21 cellular contexts compared by ENCODE assay signal in genomic region chr1:233121947-233122559, GRCh38.
"Had no signal": no experiment of that assay in that cellular context is flagged by ENCODE, and none has a peak within 500 bp of the region (broad histone marks: within the 10 kb centered on the region; RNA-seq: fewer than 3 reads in every experiment).

No MANE protein-coding gene starts in this region.

- H3K4me3 ChIP-seq: breast epithelium, heart right ventricle, mucosa of descending colon, smooth muscle cell, testis had no signal

- DNase-seq: activated CD8-positive, alpha-beta memory T cell treated with anti-CD3 and anti-CD28 coated beads, Interleukin-2, amount 50 U/mL, for 4 hours; activated T-cell treated with anti-CD3 and anti-CD28 coated beads, Interleukin-2, amount 50 U/mL, for 24 hours; aorta; cortex of kidney; effector CD4-positive, alpha-beta T cell; heart right ventricle; left colon; mesendoderm; mucosa of descending colon; nucleus accumbens; stimulated activated CD4-positive, alpha-beta T cell treated with anti-CD3 and anti-CD28 coated beads, Interleukin-15, amount 100 ng/mL, for 24 hours; stimulated activated naive B cell treated with anti-CD40 and anti-IgM and Interleukin-4, amounts not matched to agents 10 μg/mL and 1 μg/mL and 100 μg/mL, for 72 hours; T-helper 9 cell; testis; trophoblast cell had no signal

- H3K27ac ChIP-seq: breast epithelium, heart right ventricle, testis had no signal

- ATAC-seq: activated naive CD4-positive, alpha-beta T cell treated with anti-CD3 and anti-CD28 coated beads, Interleukin-2, amount 50 U/mL, for 72 hours; activated T-helper 17 cell treated with anti-CD3 and anti-CD28 coated beads, Interleukin-2, amount 50 U/mL, for 72 hours; heart right ventricle; left colon; mucosa of descending colon; sciatic nerve; stimulated activated naive B cell treated with anti-CD40 and anti-IgM and Interleukin-4, amounts not matched to agents 10 μg/mL and 1 μg/mL and 100 μg/mL, for 72 hours; WTC11 had no signal

- H3K36me3 ChIP-seq: breast epithelium, heart right ventricle had no signal

- H3K4me1 ChIP-seq: breast epithelium, heart right ventricle, testis had no signal

- H3K4me2 ChIP-seq: smooth muscle cell had no signal

- H3K27me3 ChIP-seq: breast epithelium, heart right ventricle, testis had no signal

- H3K9me3 ChIP-seq: breast epithelium, heart right ventricle, mucosa of descending colon, testis had no signal
